ENCODE assay signal across 21 cellular contexts in the genomic region with DNA sequence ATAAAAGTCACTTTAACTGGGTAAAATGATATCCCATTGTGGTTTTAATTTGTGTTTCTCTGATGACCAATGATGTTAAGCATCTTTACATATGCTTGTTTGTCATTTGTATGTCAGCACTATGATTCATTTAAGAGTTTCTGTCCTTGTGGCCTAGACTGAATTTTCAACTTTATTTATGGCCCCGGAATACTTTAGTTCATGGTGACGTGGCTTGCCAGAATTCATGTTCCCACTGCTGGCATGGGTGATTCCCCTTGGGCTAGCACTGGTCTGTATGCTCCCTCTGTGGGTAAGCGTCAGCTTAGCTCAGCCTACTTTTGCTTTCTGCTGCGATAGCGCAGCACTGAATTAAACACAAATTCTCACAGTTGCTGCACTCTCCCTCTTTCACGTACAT.
DNase-seq lines count a peak whose midpoint lies in the region; ATAC-seq and TF ChIP-seq lines count a peak whose summit lies in the region.
"Had no signal": no experiment of that assay in that cellular context is flagged by ENCODE, and none has a peak within 500 bp of the region (broad histone marks: within the 10 kb centered on the region; RNA-seq: fewer than 3 reads in every experiment).

No MANE protein-coding gene starts in this region.

- H3K4me3 Mint-ChIP-seq in T-cell (no peak overlapping the region), progenitor cell of endocrine pancreas (ENCODE audit: low read depth) (no peak overlapping the region)
- H3K4me3 Mint-ChIP-seq: activated CD4-positive, alpha-beta memory T cell treated with anti-CD3 and anti-CD28 coated beads for 36 hours; activated T-cell treated with anti-CD3 and anti-CD28 coated beads, Interleukin-2, amount 50 U/mL, for 24 hours; mesothelial cell of epicardium; neural crest cell; stimulated activated memory B cell treated with anti-CD40 and anti-IgM and Interleukin-4, amounts not matched to agents 10 μg/mL and 1 μg/mL and 100 μg/mL, for 72 hours had no signal

- peak; percentile 24 for TF ChIP-seq CTCF in AG04449 (IDR thresholded peaks at IDR 0.05; ENCODE audit: insufficient read depth, low read length, missing control alignments)
- TF ChIP-seq CTCF in SK-N-SH (IDR thresholded peaks at IDR 0.05), result no peak
- TF ChIP-seq CTCF in fibroblast of mammary gland (conservative IDR thresholded peaks at IDR 0.05; ENCODE audit: control insufficient read depth, insufficient read depth, low read depth, low read length), result peak; percentile 26
- TF ChIP-seq CTCF in progenitor cell of endocrine pancreas (IDR thresholded peaks at IDR 0.05; ENCODE audit: unreplicated experiment), result no peak

- no peaks in the 10 kb centered on the region for H3K4me1 ChIP-seq in SK-N-SH (ENCODE audit: control insufficient read depth in 1 of 2, insufficient read depth in 2 of 2, low read depth in 1 of 2, low read length in 1 of 2)
- H3K4me1 ChIP-seq: A549, esophagus squamous epithelium had no signal

- H3K27me3 Mint-ChIP-seq in T-cell (no peaks in the 10 kb centered on the region), progenitor cell of endocrine pancreas (no peaks in the 10 kb centered on the region)
- H3K27me3 Mint-ChIP-seq: activated CD4-positive, alpha-beta memory T cell treated with anti-CD3 and anti-CD28 coated beads for 36 hours; activated T-cell treated with anti-CD3 and anti-CD28 coated beads, Interleukin-2, amount 50 U/mL, for 24 hours; stimulated activated memory B cell treated with anti-CD40 and anti-IgM and Interleukin-4, amounts not matched to agents 10 μg/mL and 1 μg/mL and 100 μg/mL, for 72 hours had no signal

- peaks cover 18 to 48% (median 44%) of the 10 kb centered on the region in 3 donors for H3K9me3 Mint-ChIP-seq in T-cell
- peaks cover 12% of the 10 kb centered on the region for H3K9me3 Mint-ChIP-seq in progenitor cell of endocrine pancreas (ENCODE audit: low read depth)
- H3K9me3 Mint-ChIP-seq: stimulated activated memory B cell treated with anti-CD40 and anti-IgM and Interleukin-4, amounts not matched to agents 10 μg/mL and 1 μg/mL and 100 μg/mL, for 72 hours had no signal

- H3K36me3 ChIP-seq in SK-N-SH (replicated peaks in 1 of 2; ENCODE audit: control insufficient read depth in 1 of 2, insufficient read depth in 2 of 2, low read length in 1 of 2), result no peaks in the 10 kb centered on the region
- H3K36me3 ChIP-seq: esophagus squamous epithelium, tibial artery had no signal

- H3K4me2 ChIP-seq in SK-N-SH, result no peak overlapping the region
- H3K4me2 ChIP-seq: A549, KMS-11 had no signal

- no peak overlapping the region for H2AFZ ChIP-seq in SK-N-SH (ENCODE audit: low read depth)

- H3K27me3 ChIP-seq in SK-N-SH (ENCODE audit: insufficient read depth), result no peaks in the 10 kb centered on the region
- H3K27me3 ChIP-seq: esophagus squamous epithelium, tibial artery had no signal

- TF ChIP-seq RAD21 in SK-N-SH (IDR thresholded peaks at IDR 0.05; ENCODE audit: low read length), result no peak

- peaks cover 5% of the 10 kb centered on the region for H3F3A ChIP-seq in SK-N-SH (replicated peaks; ENCODE audit: insufficient read depth)

- ATAC-seq in T-cell (replicated peaks in 1 of 4), result no peak
- ATAC-seq: A549; activated naive CD4-positive, alpha-beta T cell treated with anti-CD3 and anti-CD28 coated beads, Interleukin-2, amount 50 U/mL, for 72 hours; stimulated activated memory B cell treated with anti-CD40 and anti-IgM and Interleukin-4, amounts not matched to agents 10 μg/mL and 1 μg/mL and 100 μg/mL, for 72 hours had no signal

- peak; percentile 89 for DNase-seq in AG04449 (ENCODE audit: low read depth, low spot score)
- peak; percentile 33 for DNase-seq in H4 (ENCODE audit: low spot score)
- DNase-seq in SK-N-SH, result no peak
- DNase-seq in fibroblast of mammary gland (ENCODE audit: low read depth), result peak; percentile 99
- no peak for DNase-seq in T-cell
- DNase-seq in NCI-H524 (lab: John Stamatoyannopoulos, UW), result no peak
- DNase-seq in NCI-H2227 treated with DMSO at 0.1 percent for 48 hours (lab: John Stamatoyannopoulos, UW), result no peak
- DNase-seq in progenitor cell of endocrine pancreas (ENCODE audit: low spot score, unreplicated experiment), result no peak
- DNase-seq: activated CD4-positive, alpha-beta memory T cell treated with anti-CD3 and anti-CD28 coated beads for 36 hours; activated T-cell treated with anti-CD3 and anti-CD28 coated beads, Interleukin-2, amount 50 U/mL, for 24 hours; esophagus squamous epithelium; kidney glomerular epithelial cell; RPMI8226; tibial artery had no signal

- H3K36me3 Mint-ChIP-seq in T-cell (no peaks in the 10 kb centered on the region), progenitor cell of endocrine pancreas (ENCODE audit: insufficient read depth) (no peaks in the 10 kb centered on the region)
- H3K36me3 Mint-ChIP-seq: mesothelial cell of epicardium; stimulated activated memory B cell treated with anti-CD40 and anti-IgM and Interleukin-4, amounts not matched to agents 10 μg/mL and 1 μg/mL and 100 μg/mL, for 72 hours had no signal

- no peaks in the 10 kb centered on the region for H3K9me2 ChIP-seq in SK-N-SH

- no peak overlapping the region for H3K4me3 ChIP-seq in AG04449 (ENCODE audit: low read depth, low read length)
- H3K4me3 ChIP-seq in SK-N-SH (ENCODE audit: low read depth in 2 of 2, low read length in 1 of 2), result no peak overlapping the region
- H3K4me3 ChIP-seq in fibroblast of mammary gland (ENCODE audit: control insufficient read depth, low read depth, low read length), result no peak overlapping the region
- H3K4me3 ChIP-seq: A549, esophagus squamous epithelium, tibial artery had no signal

- no peak overlapping the region for H3K27ac Mint-ChIP-seq in T-cell
- no peak overlapping the region for H3K27ac Mint-ChIP-seq in progenitor cell of endocrine pancreas
- H3K27ac Mint-ChIP-seq: activated CD4-positive, alpha-beta memory T cell treated with anti-CD3 and anti-CD28 coated beads for 36 hours; activated naive CD4-positive, alpha-beta T cell treated with anti-CD3 and anti-CD28 coated beads, Interleukin-2, amount 50 U/mL, for 72 hours; activated T-cell treated with anti-CD3 and anti-CD28 coated beads, Interleukin-2, amount 50 U/mL, for 24 hours; mesothelial cell of epicardium; stimulated activated memory B cell treated with anti-CD40 and anti-IgM and Interleukin-4, amounts not matched to agents 10 μg/mL and 1 μg/mL and 100 μg/mL, for 72 hours had no signal

- H3K9ac ChIP-seq in SK-N-SH, result no peak overlapping the region
- H3K9ac ChIP-seq: KMS-11 had no signal

- H3K27ac ChIP-seq in SK-N-SH (ENCODE audit: low read depth in 2 of 2, low read length in 1 of 2), result peak overlapping the region in 1 of 2 experiments; percentile 71; a peak in 2 of 4 replicates
- H3K27ac ChIP-seq: A549, esophagus squamous epithelium, KMS-11, tibial artery, VCaP had no signal

- CTCF ChIA-PET in AG04449 (lab: Yijun Ruan, JAX) (no interaction called here), SK-N-SH (lab: Yijun Ruan, JAX) (interaction anchor here (1.4 kb wide), 1 partner anchor 29 kb away, joined by 6 read pairs; no protein-coding TSS in a partner anchor), T-cell (lab: Charles Lee) (no interaction called here)

- H3K79me2 ChIP-seq in SK-N-SH (ENCODE audit: insufficient read depth), result no peaks in the 10 kb centered on the region

- H3K4me1 Mint-ChIP-seq in T-cell (no peaks in the 10 kb centered on the region), progenitor cell of endocrine pancreas (ENCODE audit: low read depth) (no peaks in the 10 kb centered on the region)
- H3K4me1 Mint-ChIP-seq: mesothelial cell of epicardium; neural crest cell; stimulated activated memory B cell treated with anti-CD40 and anti-IgM and Interleukin-4, amounts not matched to agents 10 μg/mL and 1 μg/mL and 100 μg/mL, for 72 hours had no signal

- 62% methylated on average over 6 of the region's 6 CpGs for whole genome bisulfite sequencing in SK-N-SH (ENCODE audit: low lambda C conversion rate)

- peaks cover 5% of the 10 kb centered on the region; the same call in 1 of the 2 replicates for H3K9me3 ChIP-seq in SK-N-SH
- H3K9me3 ChIP-seq: A549 had no signal

- no peaks in the 10 kb centered on the region for H4K20me1 ChIP-seq in SK-N-SH (ENCODE audit: insufficient read depth)

- TF ChIP-seq EP300 in SK-N-SH (IDR thresholded peaks at IDR 0.05; ENCODE audit: borderline replicate concordance in 1 of 2, low read depth in 1 of 2, low read length in 1 of 2), result peak in 1 of 2 experiments; percentile 76; a peak in 1 of 4 replicates

- POLR2A ChIA-PET in AG04449 (lab: Yijun Ruan, JAX) (no interaction called here), SK-N-SH (lab: Yijun Ruan, JAX) (no interaction called here), T-cell (lab: Charles Lee) (no interaction called here)

TF ChIP-seq in SK-N-SH, 30 proteins besides CTCF, POLR2A, EP300 and RAD21 (continues in another document):
- TF ChIP-seq, protein P1, sequence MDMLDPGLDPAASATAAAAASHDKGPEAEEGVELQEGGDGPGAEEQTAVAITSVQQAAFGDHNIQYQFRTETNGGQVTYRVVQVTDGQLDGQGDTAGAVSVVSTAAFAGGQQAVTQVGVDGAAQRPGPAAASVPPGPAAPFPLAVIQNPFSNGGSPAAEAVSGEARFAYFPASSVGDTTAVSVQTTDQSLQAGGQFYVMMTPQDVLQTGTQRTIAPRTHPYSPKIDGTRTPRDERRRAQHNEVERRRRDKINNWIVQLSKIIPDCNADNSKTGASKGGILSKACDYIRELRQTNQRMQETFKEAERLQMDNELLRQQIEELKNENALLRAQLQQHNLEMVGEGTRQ (IDR thresholded peaks at IDR 0.05; ENCODE audit: borderline replicate concordance, low read depth, low read length), result no peak
- TF ChIP-seq, protein P2, sequence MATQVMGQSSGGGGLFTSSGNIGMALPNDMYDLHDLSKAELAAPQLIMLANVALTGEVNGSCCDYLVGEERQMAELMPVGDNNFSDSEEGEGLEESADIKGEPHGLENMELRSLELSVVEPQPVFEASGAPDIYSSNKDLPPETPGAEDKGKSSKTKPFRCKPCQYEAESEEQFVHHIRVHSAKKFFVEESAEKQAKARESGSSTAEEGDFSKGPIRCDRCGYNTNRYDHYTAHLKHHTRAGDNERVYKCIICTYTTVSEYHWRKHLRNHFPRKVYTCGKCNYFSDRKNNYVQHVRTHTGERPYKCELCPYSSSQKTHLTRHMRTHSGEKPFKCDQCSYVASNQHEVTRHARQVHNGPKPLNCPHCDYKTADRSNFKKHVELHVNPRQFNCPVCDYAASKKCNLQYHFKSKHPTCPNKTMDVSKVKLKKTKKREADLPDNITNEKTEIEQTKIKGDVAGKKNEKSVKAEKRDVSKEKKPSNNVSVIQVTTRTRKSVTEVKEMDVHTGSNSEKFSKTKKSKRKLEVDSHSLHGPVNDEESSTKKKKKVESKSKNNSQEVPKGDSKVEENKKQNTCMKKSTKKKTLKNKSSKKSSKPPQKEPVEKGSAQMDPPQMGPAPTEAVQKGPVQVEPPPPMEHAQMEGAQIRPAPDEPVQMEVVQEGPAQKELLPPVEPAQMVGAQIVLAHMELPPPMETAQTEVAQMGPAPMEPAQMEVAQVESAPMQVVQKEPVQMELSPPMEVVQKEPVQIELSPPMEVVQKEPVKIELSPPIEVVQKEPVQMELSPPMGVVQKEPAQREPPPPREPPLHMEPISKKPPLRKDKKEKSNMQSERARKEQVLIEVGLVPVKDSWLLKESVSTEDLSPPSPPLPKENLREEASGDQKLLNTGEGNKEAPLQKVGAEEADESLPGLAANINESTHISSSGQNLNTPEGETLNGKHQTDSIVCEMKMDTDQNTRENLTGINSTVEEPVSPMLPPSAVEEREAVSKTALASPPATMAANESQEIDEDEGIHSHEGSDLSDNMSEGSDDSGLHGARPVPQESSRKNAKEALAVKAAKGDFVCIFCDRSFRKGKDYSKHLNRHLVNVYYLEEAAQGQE (IDR thresholded peaks at IDR 0.05; ENCODE audit: low read depth, low read length), result no peak

Comparison
In these comparisons a context has a peak if more than half of its experiments do, and no peak if none do; other contexts are left out.
1. DNase-seq: peak in AG04449 (single experiment), H4 (single experiment) and fibroblast of mammary gland (single experiment); none in SK-N-SH (single experiment), T-cell (0 of 34), NCI-H524 (0 of 2), NCI-H2227 treated with DMSO at 0.1 percent for 48 hours (single experiment) and progenitor cell of endocrine pancreas (single experiment).
2. CTCF ChIP-seq: peak in AG04449 (single experiment) and fibroblast of mammary gland (single experiment); none in SK-N-SH (single experiment) and progenitor cell of endocrine pancreas (single experiment).